Comparison of ENCODE assay signal across 2 cellular contexts in genomic region chr22:36288571-36289405, GRCh38.
TF ChIP-seq lines count a peak whose summit lies in the region.

No MANE protein-coding gene starts in this region.

TF ChIP-seq in SK-N-SH, 30 proteins besides CTCF, POLR2A, EP300 and RAD21 (continued from another document):
- TF ChIP-seq USF1 (IDR thresholded peaks at IDR 0.05; ENCODE audit: borderline replicate concordance, low read depth), result no peak
- TF ChIP-seq TEAD4 (IDR thresholded peaks at IDR 0.05; ENCODE audit: borderline replicate concordance, insufficient read depth), result no peak
- TF ChIP-seq MXI1 (IDR thresholded peaks at IDR 0.05; ENCODE audit: low read depth, low read length), result no peak

TF ChIP-seq in SK-N-SH treated with all-trans-retinoic acid at 6 μM for 48 hours, 23 proteins besides CTCF, POLR2A, EP300 and RAD21:
- TF ChIP-seq CREB5 (CRISPR knock-in tag; IDR thresholded peaks at IDR 0.05; ENCODE audit: low read depth) (no peak), ZNF565 (CRISPR knock-in tag; conservative IDR thresholded peaks at IDR 0.05; ENCODE audit: low read depth) (no peak), GLIS3 (CRISPR knock-in tag; IDR thresholded peaks at IDR 0.05) (no peak), PATZ1 (CRISPR knock-in tag; IDR thresholded peaks at IDR 0.05; ENCODE audit: borderline replicate concordance) (no peak), TCF4 (CRISPR knock-in tag; IDR thresholded peaks at IDR 0.05; ENCODE audit: borderline replicate concordance) (no peak), SNAI2 (CRISPR knock-in tag; IDR thresholded peaks at IDR 0.05) (no peak), ZFP3 (CRISPR knock-in tag; IDR thresholded peaks at IDR 0.05) (no peak), ARNTL (CRISPR knock-in tag; IDR thresholded peaks at IDR 0.05; ENCODE audit: borderline replicate concordance, low read depth) (no peak), ESRRG (CRISPR knock-in tag; IDR thresholded peaks at IDR 0.05) (no peak), TSHZ2 (CRISPR knock-in tag; IDR thresholded peaks at IDR 0.05) (no peak), POU6F1 (CRISPR knock-in tag; IDR thresholded peaks at IDR 0.05; ENCODE audit: borderline replicate concordance, low read depth) (no peak), PPARA (CRISPR knock-in tag; IDR thresholded peaks at IDR 0.05; ENCODE audit: borderline replicate concordance) (no peak), CSDC2 (CRISPR knock-in tag; IDR thresholded peaks at IDR 0.05) (no peak)
